Comparison of ENCODE assay signal across 24 cellular contexts in the genomic region with DNA sequence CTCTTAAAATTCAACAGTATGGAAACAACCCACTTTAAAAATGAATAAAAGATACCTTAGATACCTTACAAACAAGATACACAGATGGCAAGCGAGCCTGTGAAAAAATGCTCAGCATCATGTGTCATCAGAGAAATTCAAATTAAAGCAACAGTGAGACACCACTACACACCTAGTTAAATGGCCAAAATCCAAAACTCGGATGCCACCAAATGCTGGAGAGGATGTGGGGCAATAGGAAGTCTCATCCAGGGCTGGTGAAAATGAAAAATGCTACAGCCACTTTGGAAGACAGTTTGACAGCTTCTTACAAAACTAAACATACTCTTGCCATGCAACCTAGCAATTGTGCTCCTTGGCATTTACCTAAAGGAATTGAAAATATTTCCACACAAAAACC. TPM values are rescaled to one million over a fixed set of nuclear protein-coding genes. Genes with fewer than 3 reads are reported as not detected.
A peak's percentile ranks its signal among the peaks of the same experiment; 100 is the strongest.
DNase-seq lines count a peak whose midpoint lies in the region; ATAC-seq and TF ChIP-seq lines count a peak whose summit lies in the region.
"Had no signal": no experiment of that assay in that cellular context is flagged by ENCODE, and none has a peak within 500 bp of the region (broad histone marks: within the 10 kb centered on the region; RNA-seq: fewer than 3 reads in every experiment).

No MANE protein-coding gene starts in this region.

- no peaks in the 10 kb centered on the region for H4K20me1 ChIP-seq in PC-3 (ENCODE audit: low read length)
- H4K20me1 ChIP-seq: BLaER1 treated with 17β-estradiol and CSF1 and Interleukin-3, amounts not matched to agents 10 nM and 100 nM had no signal

- no peak for TF ChIP-seq CTCF in left ventricle myocardium inferior (IDR thresholded peaks at IDR 0.05; ENCODE audit: borderline replicate concordance)
- TF ChIP-seq CTCF in heart right ventricle (IDR thresholded peaks at IDR 0.05), result no peak
- TF ChIP-seq CTCF in PC-3 (conservative IDR thresholded peaks at IDR 0.05; ENCODE audit: low read depth, low read length), result no peak
- TF ChIP-seq CTCF in suprapubic skin (IDR thresholded peaks at IDR 0.05), result no peak

- CTCF ChIA-PET in PC-3 (lab: Charles Lee), result no interaction called here

- H3K9me2 ChIP-seq in PC-3 (replicated peaks; ENCODE audit: low read length), result no peaks in the 10 kb centered on the region

- DNase-seq in left ventricle myocardium inferior (no peak), heart right ventricle (no peak), PC-3 (peak; percentile 43), cerebellum (ENCODE audit: low spot score) (peak; percentile 44), suprapubic skin (ENCODE audit: low spot score in 2 of 2) (no peak)
- no peak for DNase-seq in activated T-cell treated with anti-CD3 and anti-CD28 coated beads, Interleukin-2, amount 50 U/mL, for 24 hours
- DNase-seq: 8988T; ACHN; AML-193; BE2C; Calu3; CD4-positive, alpha-beta T cell; CD8-positive, alpha-beta memory T cell; DMS53; DND-41; GDM1; H9 had no signal

- H3K9me3 ChIP-seq in left ventricle myocardium inferior (replicated peaks) (peaks cover 12% of the 10 kb centered on the region), heart right ventricle (peaks cover 0 to 13% (median 0%) of the 10 kb centered on the region in 11 donors), PC-3 (ENCODE audit: low read length) (no peaks in the 10 kb centered on the region), suprapubic skin (no peaks in the 10 kb centered on the region)
- H3K9me3 ChIP-seq: BE2C had no signal

- no peak overlapping the region for H3K27ac Mint-ChIP-seq in activated T-cell treated with anti-CD3 and anti-CD28 coated beads, Interleukin-2, amount 50 U/mL, for 24 hours
- H3K27ac Mint-ChIP-seq: CD14-positive monocyte; CD4-positive, alpha-beta T cell; CD8-positive, alpha-beta memory T cell; GM23338; H9 had no signal

- WGBS in heart right ventricle, 2 donors, result 59 to 62% methylated on average over 2 of the region's 2 CpGs
- WGBS in suprapubic skin, result 29% methylated on average over 2 of the region's 2 CpGs

- no peaks in the 10 kb centered on the region for H3K9me3 Mint-ChIP-seq in activated T-cell treated with anti-CD3 and anti-CD28 coated beads, Interleukin-2, amount 50 U/mL, for 24 hours
- H3K9me3 Mint-ChIP-seq: CD4-positive, alpha-beta T cell; CD8-positive, alpha-beta memory T cell; H9 had no signal

- H3K27me3 Mint-ChIP-seq in activated T-cell treated with anti-CD3 and anti-CD28 coated beads, Interleukin-2, amount 50 U/mL, for 24 hours, result no peaks in the 10 kb centered on the region
- H3K27me3 Mint-ChIP-seq: CD4-positive, alpha-beta T cell had no signal

- intact Hi-C loops in left ventricle myocardium inferior (cut with micrococcal nuclease) (no loop called here), heart right ventricle (cut with DNase I) (no loop called here), PC-3 (cut with micrococcal nuclease) (no loop called here)

- peaks cover 54% of the 10 kb centered on the region for H3K4me1 ChIP-seq in left ventricle myocardium inferior
- peaks cover 26 to 48% (median 41%) of the 10 kb centered on the region in 9 donors for H3K4me1 ChIP-seq in heart right ventricle
- H3K4me1 ChIP-seq in PC-3 (ENCODE audit: insufficient read depth, low read length), result peaks cover 5% of the 10 kb centered on the region; the same call in 1 of the 2 replicates
- peaks cover 34% of the 10 kb centered on the region for H3K4me1 ChIP-seq in suprapubic skin
- H3K4me1 ChIP-seq: BE2C had no signal

- H2AFZ ChIP-seq in PC-3 (ENCODE audit: low read length), result no peak overlapping the region
- H2AFZ ChIP-seq: GM23338 had no signal

- TF ChIP-seq POLR2A in suprapubic skin (IDR thresholded peaks at IDR 0.05), result no peak

- H3F3A ChIP-seq in PC-3 (ENCODE audit: low read length, unreplicated experiment), result no peaks in the 10 kb centered on the region

- H3K4me3 Mint-ChIP-seq in activated T-cell treated with anti-CD3 and anti-CD28 coated beads, Interleukin-2, amount 50 U/mL, for 24 hours, result no peak overlapping the region
- H3K4me3 Mint-ChIP-seq: CD14-positive monocyte; CD4-positive, alpha-beta T cell; CD8-positive, alpha-beta memory T cell; GM23338; H9 had no signal

- POLR2A ChIA-PET in PC-3 (lab: Charles Lee; ENCODE audit: unreplicated experiment), result no interaction called here

- no peaks in the 10 kb centered on the region for H3K4me1 Mint-ChIP-seq in activated T-cell treated with anti-CD3 and anti-CD28 coated beads, Interleukin-2, amount 50 U/mL, for 24 hours (ENCODE audit: low read depth)
- H3K4me1 Mint-ChIP-seq: CD8-positive, alpha-beta memory T cell had no signal

- no peak for TF ChIP-seq EP300 in suprapubic skin (IDR thresholded peaks at IDR 0.05)

- ATAC-seq in heart right ventricle, result no peak
- ATAC-seq in PC-3, result peak; percentile 25; the same call in 1 of the 2 replicates
- no peak for ATAC-seq in HG02981 (IDR thresholded peaks at IDR 0.05; ENCODE audit: unreplicated experiment)
- ATAC-seq: A549, GM12878, GM23338, HCT116 had no signal

- H3K27me3 ChIP-seq in left ventricle myocardium inferior (ENCODE audit: low read depth), result no peaks in the 10 kb centered on the region
- H3K27me3 ChIP-seq in heart right ventricle, result no peaks in the 10 kb centered on the region
- H3K27me3 ChIP-seq in PC-3 (ENCODE audit: low read length), result no peaks in the 10 kb centered on the region
- no peaks in the 10 kb centered on the region for H3K27me3 ChIP-seq in suprapubic skin
- H3K27me3 ChIP-seq: BE2C; BLaER1 treated with 17β-estradiol and CSF1 and Interleukin-3, amounts not matched to agents 10 nM and 100 nM had no signal

- no peaks in the 10 kb centered on the region for H3K79me2 ChIP-seq in PC-3 (ENCODE audit: low read length)

- H3K4me2 ChIP-seq in PC-3 (ENCODE audit: low read length), result no peak overlapping the region
- H3K4me2 ChIP-seq: A549; BLaER1 treated with 17β-estradiol and CSF1 and Interleukin-3, amounts not matched to agents 10 nM and 100 nM; GM23338 had no signal

- H3K9ac ChIP-seq in PC-3 (ENCODE audit: low read length), result no peak overlapping the region
- H3K9ac ChIP-seq: BLaER1 treated with 17β-estradiol and CSF1 and Interleukin-3, amounts not matched to agents 10 nM and 100 nM had no signal

- H3K4me3 ChIP-seq in left ventricle myocardium inferior, result no peak overlapping the region
- no peak overlapping the region for H3K4me3 ChIP-seq in heart right ventricle
- no peak overlapping the region for H3K4me3 ChIP-seq in PC-3 (ENCODE audit: low read length)
- no peak overlapping the region for H3K4me3 ChIP-seq in suprapubic skin
- H3K4me3 ChIP-seq: A549; BLaER1 treated with 17β-estradiol and CSF1 and Interleukin-3, amounts not matched to agents 10 nM and 100 nM; GM12878; GM23338 had no signal

- H3K27ac ChIP-seq in left ventricle myocardium inferior (replicated peaks) (peak overlapping the region; percentile 98), heart right ventricle (peak overlapping the region in 2 of 10 donors; percentile 49 to 95), PC-3 (ENCODE audit: low read length) (no peak overlapping the region), suprapubic skin (peak overlapping the region; percentile 3)
- H3K27ac ChIP-seq: BLaER1 treated with 17β-estradiol and CSF1 and Interleukin-3, amounts not matched to agents 10 nM and 100 nM had no signal

- H3K36me3 ChIP-seq in left ventricle myocardium inferior (no peaks in the 10 kb centered on the region), heart right ventricle (no peaks in the 10 kb centered on the region), PC-3 (ENCODE audit: low read depth, low read length) (no peaks in the 10 kb centered on the region), suprapubic skin (no peaks in the 10 kb centered on the region)
- H3K36me3 ChIP-seq: BE2C; BLaER1 treated with 17β-estradiol and CSF1 and Interleukin-3, amounts not matched to agents 10 nM and 100 nM had no signal

- no peaks in the 10 kb centered on the region for H3K36me3 Mint-ChIP-seq in activated T-cell treated with anti-CD3 and anti-CD28 coated beads, Interleukin-2, amount 50 U/mL, for 24 hours (ENCODE audit: low read depth)
- H3K36me3 Mint-ChIP-seq: CD14-positive monocyte; CD8-positive, alpha-beta memory T cell had no signal

- BruUV-seq in PC-3 (replicated peaks; lab: Mats Ljungman, UMichigan), result no TSS peak

RNA-seq across cellular contexts. Expression of gene DUSP1, which starts 17.9 kb away (rescaled TPM):
- total RNA-seq in left ventricle myocardium inferior, result 85.0 TPM
- 100 to 1,000 TPM in 7 of 10 donors, 10 to 100 TPM in 3; 55.7 to 215 (median 143) TPM for total RNA-seq in heart right ventricle
- polyA plus RNA-seq in heart right ventricle, result 10 to 100 TPM; 33.3 to 98.6 TPM
- total RNA-seq in PC-3 (2014; rRNA removed), result 522 and 586 TPM in 2 replicates
- total RNA-seq in cerebellum, result 36.9 TPM
- 1,000 to 10,000 TPM; 1,246 to 2,948 (median 1,762) TPM for total RNA-seq in suprapubic skin

Comparison
In these comparisons a context has a peak if more than half of its experiments do, and no peak if none do; other contexts are left out.
1. DNase-seq: peak in PC-3 (single experiment) and cerebellum (single experiment); none in left ventricle myocardium inferior (single experiment), heart right ventricle (0 of 2), suprapubic skin (0 of 2) and activated T-cell treated with anti-CD3 and anti-CD28 coated beads, Interleukin-2, amount 50 U/mL, for 24 hours (single experiment).